ENCODE assay signal across 11 cellular contexts in genomic region chr12:70920251-70920851, GRCh38. TPM values are rescaled to one million over a fixed set of nuclear protein-coding genes. Genes with fewer than 3 reads are reported as not detected.
A peak's percentile ranks its signal among the peaks of the same experiment; 100 is the strongest.
DNase-seq lines count a peak whose midpoint lies in the region; ATAC-seq and TF ChIP-seq lines count a peak whose summit lies in the region.
"Had no signal": no experiment of that assay in that cellular context is flagged by ENCODE, and none has a peak within 500 bp of the region (broad histone marks: within the 10 kb centered on the region; RNA-seq: fewer than 3 reads in every experiment).

Gene PTPRR, minus strand, starts transcription at chr12:70920738. Its CDS starts 348 bp downstream, at chr12:70920390.

- DNase-seq in right cardiac atrium (peak in 2 of 3 donors; percentile 11 to 56), heart left ventricle (no peak), midbrain (lab: John Stamatoyannopoulos, UW) (peak; percentile 5), GOT3 (lab: John Stamatoyannopoulos, UW) (no peak)
- DNase-seq in central memory CD4-positive, alpha-beta T cell, result no peak
- no peak for DNase-seq in activated CD8-positive, alpha-beta T cell treated with anti-CD3 and anti-CD28 coated beads, Interleukin-2, amount 10 ng/mL, durations not matched to agents 7 days and 5 days
- DNase-seq in activated CD4-positive, CD25-positive, alpha-beta regulatory T cell (lab: John Stamatoyannopoulos, UW), result no peak
- DNase-seq: activated T-cell treated with anti-CD3 and anti-CD28 coated beads, Interleukin-2, amount 50 U/mL, for 48 hours had no signal

- H3K36me3 ChIP-seq in heart left ventricle, result no peaks in the 10 kb centered on the region
- H3K36me3 ChIP-seq: HAP-1 had no signal

- H3K4me1 Mint-ChIP-seq in brain, result peaks cover 16% of the 10 kb centered on the region
- H3K4me1 Mint-ChIP-seq in activated CD8-positive, alpha-beta T cell treated with anti-CD3 and anti-CD28 coated beads, Interleukin-2, amount 10 ng/mL, durations not matched to agents 7 days and 5 days (ENCODE audit: low read depth), result no peaks in the 10 kb centered on the region

- H3K9me3 Mint-ChIP-seq in brain, result no peaks in the 10 kb centered on the region
- no peaks in the 10 kb centered on the region for H3K9me3 Mint-ChIP-seq in activated CD8-positive, alpha-beta T cell treated with anti-CD3 and anti-CD28 coated beads, Interleukin-2, amount 10 ng/mL, durations not matched to agents 7 days and 5 days (ENCODE audit: insufficient read depth)

- H3K27me3 ChIP-seq in right cardiac atrium (ENCODE audit: control insufficient read depth, insufficient read depth) (no peaks in the 10 kb centered on the region), heart left ventricle (peaks cover 0 to 31% (median 4%) of the 10 kb centered on the region in 9 donors)

- intact Hi-C loops in right cardiac atrium (cut with DNase I) (no loop called here), heart left ventricle (cut with DNase I) (no loop called here)

- CTCF ChIA-PET in activated CD8-positive, alpha-beta T cell treated with anti-CD3 and anti-CD28 coated beads, Interleukin-2, amount 10 ng/mL, durations not matched to agents 7 days and 5 days (lab: Charles Lee), result no interaction called here

- H3K4me3 ChIP-seq in right cardiac atrium (ENCODE audit: low read length), result peak within 1 kb of the TSS; percentile 6
- H3K4me3 ChIP-seq in heart left ventricle, result no peak within 1 kb of the TSS
- H3K4me3 ChIP-seq: HAP-1 had no signal

- H3K4me1 ChIP-seq in right cardiac atrium (ENCODE audit: control insufficient read depth, insufficient read depth, low read length), result peaks cover 3% of the 10 kb centered on the region
- H3K4me1 ChIP-seq in heart left ventricle, result no peaks in the 10 kb centered on the region
- H3K4me1 ChIP-seq: HAP-1 had no signal

- WGBS in right cardiac atrium, result 3% methylated on average over 29 of the region's 29 CpGs
- 2 to 4% (median 3%) methylated on average over 23 to 29 of the region's 29 CpGs for WGBS in heart left ventricle, 4 donors

- H3K36me3 Mint-ChIP-seq in brain, result no peaks in the 10 kb centered on the region
- H3K36me3 Mint-ChIP-seq in activated CD8-positive, alpha-beta T cell treated with anti-CD3 and anti-CD28 coated beads, Interleukin-2, amount 10 ng/mL, durations not matched to agents 7 days and 5 days (ENCODE audit: low read depth), result no peaks in the 10 kb centered on the region

- H3K9me3 ChIP-seq in right cardiac atrium (ENCODE audit: control insufficient read depth, low read length), result no peaks in the 10 kb centered on the region
- H3K9me3 ChIP-seq in heart left ventricle, result no peaks in the 10 kb centered on the region
- H3K9me3 ChIP-seq: HAP-1 had no signal

- no peak within 1 kb of the TSS for H3K27ac ChIP-seq in right cardiac atrium (ENCODE audit: low read length)
- no peak within 1 kb of the TSS for H3K27ac ChIP-seq in heart left ventricle

- TF ChIP-seq CTCF in heart left ventricle (IDR thresholded peaks at IDR 0.05), result no peak
- no peak for TF ChIP-seq CTCF in brain (conservative IDR thresholded peaks at IDR 0.05)

- ATAC-seq in right cardiac atrium, result no peak
- no peak for ATAC-seq in heart left ventricle
- no peak for ATAC-seq in activated CD8-positive, alpha-beta T cell treated with anti-CD3 and anti-CD28 coated beads, Interleukin-2, amount 10 ng/mL, durations not matched to agents 7 days and 5 days

- H3K4me3 Mint-ChIP-seq in brain, result peak within 1 kb of the TSS; percentile 85 to 89 (median 88)
- H3K4me3 Mint-ChIP-seq in activated CD8-positive, alpha-beta T cell treated with anti-CD3 and anti-CD28 coated beads, Interleukin-2, amount 10 ng/mL, durations not matched to agents 7 days and 5 days, result no peak within 1 kb of the TSS

- POLR2A ChIA-PET in activated CD8-positive, alpha-beta T cell treated with anti-CD3 and anti-CD28 coated beads, Interleukin-2, amount 10 ng/mL, durations not matched to agents 7 days and 5 days (lab: Charles Lee), result no interaction called here

- TF ChIP-seq POLR2A in heart left ventricle (IDR thresholded peaks at IDR 0.05), result no peak

- peaks cover 13% of the 10 kb centered on the region for H3K27me3 Mint-ChIP-seq in brain
- peaks cover 3% of the 10 kb centered on the region for H3K27me3 Mint-ChIP-seq in activated CD8-positive, alpha-beta T cell treated with anti-CD3 and anti-CD28 coated beads, Interleukin-2, amount 10 ng/mL, durations not matched to agents 7 days and 5 days (ENCODE audit: low read depth)

- H3K27ac Mint-ChIP-seq in brain, result peak within 1 kb of the TSS; percentile 51 to 88 (median 75)
- no peak within 1 kb of the TSS for H3K27ac Mint-ChIP-seq in activated CD8-positive, alpha-beta T cell treated with anti-CD3 and anti-CD28 coated beads, Interleukin-2, amount 10 ng/mL, durations not matched to agents 7 days and 5 days

RNA-seq across cellular contexts. Expression of gene PTPRR, which starts in this region (rescaled TPM):
- total RNA-seq in right cardiac atrium (1 to 10 TPM in 1 of 4 donors, under 1 TPM in 3; 0.31 to 1.4 (median 0.69) TPM), heart left ventricle (1 to 10 TPM in 1 of 9 donors, under 1 TPM in 7, not detected in 1; 0.21 to 1.0 (median 0.40) TPM)
- polyA plus RNA-seq in right cardiac atrium (0.72 TPM), heart left ventricle (under 1 TPM; 0.30 to 0.58 TPM), brain (ENCODE audit: insufficient read depth, low read depth, low replicate concordance) (1.3 TPM)
- not detected for total RNA-seq in activated CD8-positive, alpha-beta T cell treated with anti-CD3 and anti-CD28 coated beads, Interleukin-2, amount 10 ng/mL, durations not matched to agents 7 days and 5 days
- total RNA-seq: T-helper 1 cell treated with Interleukin-12 subunit alpha and Interleukin-12 subunit beta and Interleukin-4 antibody, amounts not matched to agents 30 ng/mL and 1 ng/mL, for 36 hours had no signal

Comparison
In these comparisons a context has a peak if more than half of its experiments do, and no peak if none do; other contexts are left out.
1. DNase-seq: peak in right cardiac atrium (2 of 3) and midbrain (single experiment); none in heart left ventricle (0 of 5), central memory CD4-positive, alpha-beta T cell (single experiment), activated CD8-positive, alpha-beta T cell treated with anti-CD3 and anti-CD28 coated beads, Interleukin-2, amount 10 ng/mL, durations not matched to agents 7 days and 5 days (single experiment), GOT3 (single experiment) and activated CD4-positive, CD25-positive, alpha-beta regulatory T cell (0 of 4).